Comparison of ENCODE assay signal across 10 cellular contexts in genomic region chr11:20131744-20132666, GRCh38. TPM values are rescaled to one million over a fixed set of nuclear protein-coding genes. Genes with fewer than 3 reads are reported as not detected.
DNase-seq lines count a peak whose midpoint lies in the region; ATAC-seq and TF ChIP-seq lines count a peak whose summit lies in the region.
"Had no signal": no experiment of that assay in that cellular context is flagged by ENCODE, and none has a peak within 500 bp of the region (broad histone marks: within the 10 kb centered on the region; RNA-seq: fewer than 3 reads in every experiment).

No MANE protein-coding gene starts in this region.

- TF ChIP-seq CTCF in PC-9 (conservative IDR thresholded peaks at IDR 0.05): peak; percentile 90

- H3K36me3 Mint-ChIP-seq in CD4-positive, CD25-positive, alpha-beta regulatory T cell: no peaks in the 10 kb centered on the region
- no peaks in the 10 kb centered on the region for H3K36me3 Mint-ChIP-seq in activated naive CD8-positive, alpha-beta T cell treated with anti-CD3 and anti-CD28 coated beads, Interleukin-2, amount 10 ng/mL, durations not matched to agents 7 days and 5 days

- H4K20me1 ChIP-seq in PC-9 (ENCODE audit: insufficient read depth): no peaks in the 10 kb centered on the region

- no peak overlapping the region for H3K27ac Mint-ChIP-seq in CD4-positive, CD25-positive, alpha-beta regulatory T cell
- H3K27ac Mint-ChIP-seq in activated naive CD8-positive, alpha-beta T cell treated with anti-CD3 and anti-CD28 coated beads, Interleukin-2, amount 10 ng/mL, durations not matched to agents 7 days and 5 days: peak overlapping the region; percentile 42

- CTCF ChIA-PET in PC-9 (lab: Charles Lee): interaction anchor here (0.7 to 1.6 kb wide), 6 partner anchors 16 to 229 kb away, joined by 3 to 7 read pairs (median 4); no protein-coding TSS in a partner anchor

- POLR2A ChIA-PET in PC-9 (lab: Charles Lee; ENCODE audit: unreplicated experiment): no interaction called here
- POLR2A ChIA-PET in activated naive CD8-positive, alpha-beta T cell treated with anti-CD3 and anti-CD28 coated beads, Interleukin-2, amount 10 ng/mL, durations not matched to agents 7 days and 5 days (lab: Charles Lee): no interaction called here

- peak in 1 of 3 donors; percentile 45 for DNase-seq in CD4-positive, CD25-positive, alpha-beta regulatory T cell
- DNase-seq in PC-9 (peak in 1 of 2 experiments; percentile 57), left cardiac atrium (peak; percentile 63), posterior cingulate gyrus (peak; percentile 57 to 95 (median 68))
- peak; percentile 54 for DNase-seq in activated naive CD8-positive, alpha-beta T cell treated with anti-CD3 and anti-CD28 coated beads, Interleukin-2, amount 10 ng/mL, durations not matched to agents 7 days and 5 days

- peaks cover 5% of the 10 kb centered on the region for H3K27me3 ChIP-seq in CD4-positive, CD25-positive, alpha-beta regulatory T cell (ENCODE audit: control insufficient read depth, insufficient read depth, low read length)
- H3K27me3 ChIP-seq in PC-9 (ENCODE audit: insufficient read depth, low read depth): no peaks in the 10 kb centered on the region
- H3K27me3 ChIP-seq: SJSA1 had no signal

- H3K4me3 ChIP-seq in CD4-positive, CD25-positive, alpha-beta regulatory T cell (ENCODE audit: low read depth, low read length): peak overlapping the region; percentile 10
- H3K4me3 ChIP-seq in PC-9: peak overlapping the region; percentile 38; the same call in 1 of the 2 replicates
- H3K4me3 ChIP-seq: SJSA1 had no signal

- peaks cover 43% of the 10 kb centered on the region for H3K27me3 Mint-ChIP-seq in CD4-positive, CD25-positive, alpha-beta regulatory T cell
- H3K27me3 Mint-ChIP-seq in activated naive CD8-positive, alpha-beta T cell treated with anti-CD3 and anti-CD28 coated beads, Interleukin-2, amount 10 ng/mL, durations not matched to agents 7 days and 5 days: peaks cover 27% of the 10 kb centered on the region

- H3K9me3 ChIP-seq in CD4-positive, CD25-positive, alpha-beta regulatory T cell (ENCODE audit: control insufficient read depth in 2 of 2, low read length in 2 of 2): no peaks in the 10 kb centered on the region
- H3K9me3 ChIP-seq in PC-9 (ENCODE audit: insufficient read depth, low read depth): no peaks in the 10 kb centered on the region
- H3K9me3 ChIP-seq: SJSA1 had no signal

- no peaks in the 10 kb centered on the region for H3F3A ChIP-seq in PC-9 (ENCODE audit: insufficient read depth, low read depth)

- H3K4me2 ChIP-seq in PC-9: peak overlapping the region; percentile 70

- peaks cover 7% of the 10 kb centered on the region for H3K4me1 ChIP-seq in CD4-positive, CD25-positive, alpha-beta regulatory T cell (ENCODE audit: control insufficient read depth, insufficient read depth, low read length, poor library complexity, severe bottlenecking)
- no peaks in the 10 kb centered on the region for H3K4me1 ChIP-seq in PC-9 (replicated peaks; ENCODE audit: insufficient read depth)
- H3K4me1 ChIP-seq: SJSA1 had no signal

- H3K4me3 Mint-ChIP-seq in CD4-positive, CD25-positive, alpha-beta regulatory T cell: peak overlapping the region in 3 of 4 donors; percentile 70 to 76 (median 71)
- H3K4me3 Mint-ChIP-seq in activated naive CD8-positive, alpha-beta T cell treated with anti-CD3 and anti-CD28 coated beads, Interleukin-2, amount 10 ng/mL, durations not matched to agents 7 days and 5 days: peak overlapping the region; percentile 77

- intact Hi-C loops in PC-9 (cut with micrococcal nuclease; ENCODE audit: unreplicated experiment): loop anchor here (1.0 to 10.0 kb wide), 8 partner anchors 181 to 1061 kb away; no protein-coding TSS in a partner anchor
- intact Hi-C loops in left cardiac atrium (cut with DNase I): loop anchor here (2.0 to 10.0 kb wide), 7 partner anchors 179 to 577 kb away; no protein-coding TSS in a partner anchor
- intact Hi-C loops in posterior cingulate gyrus (cut with DNase I): loop anchor here (5.0 kb wide), 1 partner anchor 180 kb away; no protein-coding TSS in a partner anchor

- no peaks in the 10 kb centered on the region for H3K36me3 ChIP-seq in CD4-positive, CD25-positive, alpha-beta regulatory T cell (ENCODE audit: control insufficient read depth, insufficient read depth, low read length)
- no peaks in the 10 kb centered on the region for H3K36me3 ChIP-seq in PC-9 (ENCODE audit: low read depth)
- H3K36me3 ChIP-seq: SJSA1 had no signal

- H3K27ac ChIP-seq in CD4-positive, CD25-positive, alpha-beta regulatory T cell (ENCODE audit: insufficient read depth, low read length, poor library complexity, severe bottlenecking): no peak overlapping the region
- H3K27ac ChIP-seq in PC-9: no peak overlapping the region
- H3K27ac ChIP-seq: SJSA1 had no signal

- BruUV-seq in PC-9 (replicated peaks; lab: Mats Ljungman, UMichigan): no TSS peak

- peak overlapping the region; percentile 59 for H2AFZ ChIP-seq in PC-9

- no peaks in the 10 kb centered on the region for H3K9me2 ChIP-seq in PC-9 (ENCODE audit: insufficient read depth)

- peaks cover 0 to 1% (median 0%) of the 10 kb centered on the region in 7 donors for H3K9me3 Mint-ChIP-seq in CD4-positive, CD25-positive, alpha-beta regulatory T cell
- H3K9me3 Mint-ChIP-seq in activated naive CD8-positive, alpha-beta T cell treated with anti-CD3 and anti-CD28 coated beads, Interleukin-2, amount 10 ng/mL, durations not matched to agents 7 days and 5 days: no peaks in the 10 kb centered on the region

- H3K4me1 Mint-ChIP-seq in CD4-positive, CD25-positive, alpha-beta regulatory T cell: peaks cover 0 to 13% (median 3%) of the 10 kb centered on the region in 4 donors
- peaks cover 6% of the 10 kb centered on the region for H3K4me1 Mint-ChIP-seq in activated naive CD8-positive, alpha-beta T cell treated with anti-CD3 and anti-CD28 coated beads, Interleukin-2, amount 10 ng/mL, durations not matched to agents 7 days and 5 days

- peak in 1 of 2 donors; percentile 26 for ATAC-seq in CD4-positive, CD25-positive, alpha-beta regulatory T cell (ENCODE audit: low read depth in 2 of 2)
- ATAC-seq in GM21786 (IDR thresholded peaks at IDR 0.05; ENCODE audit: unreplicated experiment) (peak; percentile 48), left cardiac atrium (peak; percentile 72 to 77), HG02763 (IDR thresholded peaks at IDR 0.05; ENCODE audit: unreplicated experiment) (no peak), GM18873 (IDR thresholded peaks at IDR 0.05; ENCODE audit: low FRiP score, unreplicated experiment) (no peak)
- ATAC-seq in activated naive CD8-positive, alpha-beta T cell treated with anti-CD3 and anti-CD28 coated beads, Interleukin-2, amount 10 ng/mL, durations not matched to agents 7 days and 5 days (ENCODE audit: low read depth): peak; percentile 64

- H3K79me2 ChIP-seq in PC-9 (ENCODE audit: low read depth): no peaks in the 10 kb centered on the region

RNA-seq across cellular contexts. Expression of gene DBX1, which starts 28.3 kb away (rescaled TPM):
- not detected for total RNA-seq in CD4-positive, CD25-positive, alpha-beta regulatory T cell
- polyA plus RNA-seq in CD4-positive, CD25-positive, alpha-beta regulatory T cell: not detected
- not detected in 2 replicates for total RNA-seq in PC-9 (2021)
- total RNA-seq in activated naive CD8-positive, alpha-beta T cell treated with anti-CD3 and anti-CD28 coated beads, Interleukin-2, amount 10 ng/mL, durations not matched to agents 7 days and 5 days: not detected
- total RNA-seq in left cardiac atrium: not detected
- total RNA-seq: SJSA1, temporal lobe had no signal

Comparison
In these comparisons a context has a peak if more than half of its experiments do, and no peak if none do; other contexts are left out.
1. ATAC-seq: peak in GM21786 (single experiment), activated naive CD8-positive, alpha-beta T cell treated with anti-CD3 and anti-CD28 coated beads, Interleukin-2, amount 10 ng/mL, durations not matched to agents 7 days and 5 days (single experiment) and left cardiac atrium (2 of 2); none in HG02763 (single experiment) and GM18873 (single experiment).